Comparison of ENCODE assay signal across 8 cellular contexts in genomic region chr19:17511724-17512573, GRCh38. TPM values are rescaled to one million over a fixed set of nuclear protein-coding genes. Genes with fewer than 3 reads are reported as not detected.
A peak's percentile ranks its signal among the peaks of the same experiment; 100 is the strongest.
DNase-seq lines count a peak whose midpoint lies in the region; ATAC-seq, FAIRE-seq and TF ChIP-seq lines count a peak whose summit lies in the region.

No MANE protein-coding gene starts in this region.

- H4K20me1 ChIP-seq in astrocyte (ENCODE audit: insufficient read depth, low read length): peaks cover 16% of the 10 kb centered on the region

- peak; percentile 67 for DNase-seq in HFFc6
- peak; percentile 79 for DNase-seq in NAMALWA (ENCODE audit: low spot score)
- peak; percentile 85 for DNase-seq in T-helper 2 cell treated with Interferon-gamma antibody and Interleukin-4, amounts not matched to agents 5 μg/mL and 100 μg/mL, for 36 hours (ENCODE audit: low spot score)
- DNase-seq in astrocyte (ENCODE audit: low read depth): peak; percentile 72
- peak; percentile 62 to 98 (median 86) for DNase-seq in hypothalamus (lab: John Stamatoyannopoulos, UW)
- DNase-seq in sciatic nerve (ENCODE audit: low spot score): peak; percentile 93
- no peak for DNase-seq in amniotic stem cell (lab: John Stamatoyannopoulos, UW)

- peak overlapping the region; percentile 97 for H3K4me3 Mint-ChIP-seq in HFFc6
- H3K4me3 Mint-ChIP-seq in T-helper 2 cell treated with Interferon-gamma antibody and Interleukin-4, amounts not matched to agents 5 μg/mL and 100 μg/mL, for 36 hours: peak overlapping the region; percentile 98
- peak overlapping the region; percentile 96 for H3K4me3 Mint-ChIP-seq in astrocyte (ENCODE audit: unreplicated experiment)

- H3K9me3 ChIP-seq in astrocyte (ENCODE audit: insufficient read depth, low read depth, low read length): peaks cover 2% of the 10 kb centered on the region

- intact Hi-C loops in sciatic nerve (cut with DNase I): no loop called here

- peaks cover 41% of the 10 kb centered on the region for H3K79me2 ChIP-seq in astrocyte (ENCODE audit: insufficient read depth, low read length)

- H3K4me3 ChIP-seq in astrocyte (ENCODE audit: insufficient read depth, low read depth, low read length): peak overlapping the region; percentile 82

- H3K36me3 Mint-ChIP-seq in HFFc6 (ENCODE audit: low read depth) (peaks cover 41% of the 10 kb centered on the region), astrocyte (ENCODE audit: low read depth, unreplicated experiment) (peaks cover 36% of the 10 kb centered on the region)
- peaks cover 39% of the 10 kb centered on the region for H3K36me3 Mint-ChIP-seq in T-helper 2 cell treated with Interferon-gamma antibody and Interleukin-4, amounts not matched to agents 5 μg/mL and 100 μg/mL, for 36 hours (ENCODE audit: low read depth)

- peak overlapping the region; percentile 94 for H3K27ac ChIP-seq in astrocyte (ENCODE audit: low read depth, low read length)

- H3K27me3 Mint-ChIP-seq in HFFc6 (ENCODE audit: insufficient read depth) (peaks cover 5% of the 10 kb centered on the region), astrocyte (ENCODE audit: low read depth, unreplicated experiment) (no peaks in the 10 kb centered on the region)
- H3K27me3 Mint-ChIP-seq in T-helper 2 cell treated with Interferon-gamma antibody and Interleukin-4, amounts not matched to agents 5 μg/mL and 100 μg/mL, for 36 hours (ENCODE audit: low read depth): no peaks in the 10 kb centered on the region

- H3K9me3 Mint-ChIP-seq in HFFc6: peaks cover 26% of the 10 kb centered on the region
- no peaks in the 10 kb centered on the region for H3K9me3 Mint-ChIP-seq in T-helper 2 cell treated with Interferon-gamma antibody and Interleukin-4, amounts not matched to agents 5 μg/mL and 100 μg/mL, for 36 hours
- peaks cover 7% of the 10 kb centered on the region for H3K9me3 Mint-ChIP-seq in astrocyte (ENCODE audit: unreplicated experiment)

- TF ChIP-seq CTCF in GM12872 (IDR thresholded peaks at IDR 0.05; ENCODE audit: insufficient read depth, low read depth, low read length) (peak; percentile 38), HFFc6 (IDR thresholded peaks at IDR 0.05) (peak; percentile 55; the same call in 1 of the 2 replicates), astrocyte (IDR thresholded peaks at IDR 0.05; ENCODE audit: insufficient read depth, low read depth, low read length) (no peak)

- FAIRE-seq in astrocyte (lab: Jason Lieb, UNC): no peak

- H3K4me2 ChIP-seq in astrocyte (ENCODE audit: low read length): peak overlapping the region; percentile 98

- no peaks in the 10 kb centered on the region for H3K27me3 ChIP-seq in astrocyte (ENCODE audit: insufficient read depth, low read length)

- H3K4me1 Mint-ChIP-seq in HFFc6 (ENCODE audit: low read depth) (peaks cover 47% of the 10 kb centered on the region), astrocyte (ENCODE audit: low read depth, unreplicated experiment) (peaks cover 25% of the 10 kb centered on the region)
- peaks cover 28% of the 10 kb centered on the region for H3K4me1 Mint-ChIP-seq in T-helper 2 cell treated with Interferon-gamma antibody and Interleukin-4, amounts not matched to agents 5 μg/mL and 100 μg/mL, for 36 hours (ENCODE audit: low read depth)

- peak overlapping the region; percentile 96 for H2AFZ ChIP-seq in astrocyte (ENCODE audit: low read depth, low read length)

- H3K4me1 ChIP-seq in astrocyte (ENCODE audit: insufficient read depth, low read length): peaks cover 11% of the 10 kb centered on the region

- peak overlapping the region; percentile 96 for H3K9ac ChIP-seq in astrocyte (ENCODE audit: low read length)

- ATAC-seq in sciatic nerve: peak; percentile 84

- H3K27ac Mint-ChIP-seq in HFFc6: peak overlapping the region; percentile 97
- peak overlapping the region; percentile 83 for H3K27ac Mint-ChIP-seq in T-helper 2 cell treated with Interferon-gamma antibody and Interleukin-4, amounts not matched to agents 5 μg/mL and 100 μg/mL, for 36 hours
- H3K27ac Mint-ChIP-seq in astrocyte (ENCODE audit: unreplicated experiment): peak overlapping the region; percentile 89

- H3K36me3 ChIP-seq in astrocyte (ENCODE audit: insufficient read depth, low read length): no peaks in the 10 kb centered on the region

RNA-seq across cellular contexts. Expression of gene PGLS, which starts 0.5 kb away (rescaled TPM):
- total RNA-seq in HFFc6 (2021; fragmentation: NEBNext Ultra II Directional; extraction: Animal tissue kit (Norgen Biotek cat#: 25700)): 100 to 1,000 TPM in 1 of 6 experiments, 10 to 100 TPM in 5; 90.6 to 101 (median 95.2) TPM
- 102 and 109 TPM in 2 replicates for total RNA-seq in astrocyte
- 47.3 TPM for total RNA-seq in sciatic nerve

RNA-seq across cellular contexts. Expression of gene SLC27A1, which starts 41.6 kb away (rescaled TPM):
- total RNA-seq in HFFc6 (2021; fragmentation: NEBNext Ultra II Directional; extraction: Animal tissue kit (Norgen Biotek cat#: 25700)): 10 to 100 TPM; 11.5 to 14.9 (median 13.6) TPM
- total RNA-seq in astrocyte (9.5 and 10.5 TPM in 2 replicates), sciatic nerve (47.3 TPM)

RNA-seq across cellular contexts. Expression of gene COLGALT1, which starts 43.5 kb away (rescaled TPM):
- total RNA-seq in HFFc6 (2021; fragmentation: NEBNext Ultra II Directional; extraction: Animal tissue kit (Norgen Biotek cat#: 25700)): 100 to 1,000 TPM; 102 to 115 (median 106) TPM
- total RNA-seq in astrocyte: 137 and 152 TPM in 2 replicates
- total RNA-seq in sciatic nerve: 84.0 TPM

RNA-seq across cellular contexts. Expression of gene NXNL1, which starts 51.2 kb away (rescaled TPM):
- not detected for total RNA-seq in HFFc6 (2021; fragmentation: NEBNext Ultra II Directional; extraction: Animal tissue kit (Norgen Biotek cat#: 25700))
- total RNA-seq in astrocyte (not detected in 2 replicates), sciatic nerve (not detected)
